8 cellular contexts compared by ENCODE assay signal in genomic region chr9:120924698-120925534, GRCh38. TPM values are rescaled to one million over a fixed set of nuclear protein-coding genes. Genes with fewer than 3 reads are reported as not detected.
DNase-seq lines count a peak whose midpoint lies in the region; ATAC-seq and TF ChIP-seq lines count a peak whose summit lies in the region.

No MANE protein-coding gene starts in this region.

- H3K27ac ChIP-seq in vagina = peak overlapping the region; percentile 55

- H3K27me3 Mint-ChIP-seq in activated CD8-positive, alpha-beta T cell treated with anti-CD3 and anti-CD28 coated beads, Interleukin-2, amount 10 ng/mL, durations not matched to agents 7 days and 5 days (ENCODE audit: low read depth) = no peaks in the 10 kb centered on the region

- no peak overlapping the region for H3K4me3 ChIP-seq in vagina

- H3K4me3 Mint-ChIP-seq in activated CD8-positive, alpha-beta T cell treated with anti-CD3 and anti-CD28 coated beads, Interleukin-2, amount 10 ng/mL, durations not matched to agents 7 days and 5 days = peak overlapping the region; percentile 90

- peak; percentile 43 for DNase-seq in stimulated activated CD4-positive, alpha-beta T cell treated with anti-CD3 and anti-CD28 coated beads, Interleukin-15, amount 100 ng/mL, for 24 hours
- DNase-seq in stimulated activated CD4-positive, alpha-beta T cell treated with anti-CD3 and anti-CD28 coated beads, Interleukin-4, amount 100 ng/mL, for 4 hours = no peak
- DNase-seq in activated CD8-positive, alpha-beta T cell treated with anti-CD3 and anti-CD28 coated beads, Interleukin-2, amount 10 ng/mL, durations not matched to agents 7 days and 5 days = peak; percentile 36
- DNase-seq in islet precursor cell (peak; percentile 70), vagina (ENCODE audit: extremely low spot score in 2 of 2) (no peak), NOMO-1 (lab: John Stamatoyannopoulos, UW; ENCODE audit: unreplicated experiment in 2 of 2) (no peak)

- no peaks in the 10 kb centered on the region for H3K27me3 ChIP-seq in vagina

- no peak for TF ChIP-seq CTCF in vagina (IDR thresholded peaks at IDR 0.05)

- peaks cover 87% of the 10 kb centered on the region for H3K4me1 Mint-ChIP-seq in activated CD8-positive, alpha-beta T cell treated with anti-CD3 and anti-CD28 coated beads, Interleukin-2, amount 10 ng/mL, durations not matched to agents 7 days and 5 days (ENCODE audit: low read depth)

- H3K4me1 ChIP-seq in vagina = peaks cover 13% of the 10 kb centered on the region

- intact Hi-C loops in vagina (cut with DNase I) = no loop called here

- H3K9me3 Mint-ChIP-seq in activated CD8-positive, alpha-beta T cell treated with anti-CD3 and anti-CD28 coated beads, Interleukin-2, amount 10 ng/mL, durations not matched to agents 7 days and 5 days (ENCODE audit: insufficient read depth) = no peaks in the 10 kb centered on the region

- H3K36me3 ChIP-seq in vagina = no peaks in the 10 kb centered on the region

- no peak for ATAC-seq in activated CD8-positive, alpha-beta T cell treated with anti-CD3 and anti-CD28 coated beads, Interleukin-2, amount 10 ng/mL, durations not matched to agents 7 days and 5 days
- ATAC-seq in HG03025 (IDR thresholded peaks at IDR 0.05; ENCODE audit: low FRiP score, unreplicated experiment) (no peak), GM21447 (IDR thresholded peaks at IDR 0.05; ENCODE audit: unreplicated experiment) (no peak)

- POLR2A ChIA-PET in activated CD8-positive, alpha-beta T cell treated with anti-CD3 and anti-CD28 coated beads, Interleukin-2, amount 10 ng/mL, durations not matched to agents 7 days and 5 days (lab: Charles Lee) = interaction anchor here (0.6 to 15.6 kb wide), 14 partner anchors 8 to 213 kb away, joined by 3 to 344 read pairs (median 6); partner anchors contain the start of gene PHF19

- CTCF ChIA-PET in activated CD8-positive, alpha-beta T cell treated with anti-CD3 and anti-CD28 coated beads, Interleukin-2, amount 10 ng/mL, durations not matched to agents 7 days and 5 days (lab: Charles Lee) = interaction anchor here (0.8 to 4.9 kb wide), 10 partner anchors 8 to 56 kb away, joined by 3 to 26 read pairs (median 8); partner anchors contain the start of gene PHF19

- no peaks in the 10 kb centered on the region for H3K9me3 ChIP-seq in vagina

- no peak for TF ChIP-seq POLR2A in vagina (IDR thresholded peaks at IDR 0.05)

- H3K27ac Mint-ChIP-seq in activated CD8-positive, alpha-beta T cell treated with anti-CD3 and anti-CD28 coated beads, Interleukin-2, amount 10 ng/mL, durations not matched to agents 7 days and 5 days = peak overlapping the region; percentile 95

- peaks cover 75% of the 10 kb centered on the region for H3K36me3 Mint-ChIP-seq in activated CD8-positive, alpha-beta T cell treated with anti-CD3 and anti-CD28 coated beads, Interleukin-2, amount 10 ng/mL, durations not matched to agents 7 days and 5 days (ENCODE audit: low read depth)

RNA-seq across cellular contexts. Expression of gene TRAF1, which starts 1.7 kb away (rescaled TPM):
- 10 to 100 TPM; 51.6 to 52.9 TPM for total RNA-seq in activated CD8-positive, alpha-beta T cell treated with anti-CD3 and anti-CD28 coated beads, Interleukin-2, amount 10 ng/mL, durations not matched to agents 7 days and 5 days
- 6.9 TPM for total RNA-seq in vagina

RNA-seq across cellular contexts. Expression of gene PHF19, which starts 47.9 kb away (rescaled TPM):
- 100 to 1,000 TPM; 273 to 290 TPM for total RNA-seq in activated CD8-positive, alpha-beta T cell treated with anti-CD3 and anti-CD28 coated beads, Interleukin-2, amount 10 ng/mL, durations not matched to agents 7 days and 5 days
- total RNA-seq in vagina = 44.9 TPM

Comparison
In these comparisons a context has a peak if more than half of its experiments do, and no peak if none do; other contexts are left out.
1. DNase-seq: peak in stimulated activated CD4-positive, alpha-beta T cell treated with anti-CD3 and anti-CD28 coated beads, Interleukin-15, amount 100 ng/mL, for 24 hours (single experiment), activated CD8-positive, alpha-beta T cell treated with anti-CD3 and anti-CD28 coated beads, Interleukin-2, amount 10 ng/mL, durations not matched to agents 7 days and 5 days (single experiment) and islet precursor cell (single experiment); none in stimulated activated CD4-positive, alpha-beta T cell treated with anti-CD3 and anti-CD28 coated beads, Interleukin-4, amount 100 ng/mL, for 4 hours (0 of 2), vagina (0 of 2) and NOMO-1 (0 of 2).